8 cellular contexts compared by ENCODE assay signal in genomic region chr1:109620890-109621289, GRCh38. TPM values are rescaled to one million over a fixed set of nuclear protein-coding genes. Genes with fewer than 3 reads are reported as not detected.
A peak's percentile ranks its signal among the peaks of the same experiment; 100 is the strongest.
DNase-seq lines count a peak whose midpoint lies in the region; ATAC-seq and TF ChIP-seq lines count a peak whose summit lies in the region.

No MANE protein-coding gene starts in this region.

- H3K27me3 ChIP-seq in CD4-positive, alpha-beta T cell (ENCODE audit: control insufficient read depth, insufficient read depth, low read length) = no peaks in the 10 kb centered on the region
- H3K27me3 ChIP-seq in duodenal mucosa (ENCODE audit: control insufficient read depth in 1 of 2, insufficient read depth in 2 of 2, low read length in 2 of 2) = no peaks in the 10 kb centered on the region
- no peaks in the 10 kb centered on the region for H3K27me3 ChIP-seq in lower lobe of right lung (ENCODE audit: low read depth)

- no peak for TF ChIP-seq CTCF in CD4-positive, alpha-beta T cell (IDR thresholded peaks at IDR 0.05)
- TF ChIP-seq CTCF in lower lobe of right lung (IDR thresholded peaks at IDR 0.05) = no peak

- H3K36me3 ChIP-seq in duodenal mucosa (ENCODE audit: control insufficient read depth in 1 of 2, insufficient read depth in 2 of 2, low read length in 2 of 2) = peaks cover 0 to 7% of the 10 kb centered on the region in 2 donors
- no peaks in the 10 kb centered on the region for H3K36me3 ChIP-seq in lower lobe of right lung

- H3K4me1 Mint-ChIP-seq in CD4-positive, alpha-beta T cell (ENCODE audit: low read depth) = peaks cover 82% of the 10 kb centered on the region
- H3K4me1 Mint-ChIP-seq in activated CD4-positive, alpha-beta memory T cell treated with anti-CD3 and anti-CD28 coated beads, Interleukin-2, amount 10 ng/mL, durations not matched to agents 7 days and 5 days = peaks cover 77% of the 10 kb centered on the region

- peaks cover 6% of the 10 kb centered on the region for H3K36me3 Mint-ChIP-seq in CD4-positive, alpha-beta T cell (ENCODE audit: low read depth)
- peaks cover 7% of the 10 kb centered on the region for H3K36me3 Mint-ChIP-seq in activated CD4-positive, alpha-beta memory T cell treated with anti-CD3 and anti-CD28 coated beads, Interleukin-2, amount 10 ng/mL, durations not matched to agents 7 days and 5 days (ENCODE audit: low read depth)

- H3K9ac ChIP-seq in duodenal mucosa (ENCODE audit: low read depth in 1 of 2, low read length in 2 of 2) = peak overlapping the region; percentile 70 to 79

- peak; percentile 91 to 98 (median 96) for DNase-seq in CD4-positive, alpha-beta T cell
- DNase-seq in HK-2 (ENCODE audit: unreplicated experiment) (peak; percentile 94), NCI-H82 (lab: John Stamatoyannopoulos, UW) (peak; percentile 95), lower lobe of right lung (peak; percentile 97)
- peak; percentile 97 for DNase-seq in activated CD4-positive, alpha-beta memory T cell treated with anti-CD3 and anti-CD28 coated beads, Interleukin-2, amount 10 ng/mL, durations not matched to agents 7 days and 5 days
- DNase-seq in stimulated activated CD4-positive, alpha-beta T cell treated with anti-CD3 and anti-CD28 coated beads, Interleukin-4, amount 100 ng/mL, for 48 hours (ENCODE audit: low read depth in 2 of 2) = peak; percentile 97

- peak overlapping the region; percentile 85 for H3K27ac ChIP-seq in CD4-positive, alpha-beta T cell (ENCODE audit: low read depth, low read length)
- no peak overlapping the region for H3K27ac ChIP-seq in duodenal mucosa (ENCODE audit: low read depth, low read length)
- H3K27ac ChIP-seq in lower lobe of right lung = peak overlapping the region; percentile 87

- H3K4me3 ChIP-seq in duodenal mucosa (ENCODE audit: low read depth in 1 of 2, low read length in 2 of 2) (peak overlapping the region; percentile 89 to 98), lower lobe of right lung (peak overlapping the region; percentile 85)

- peak overlapping the region; percentile 99 for H3K4me3 Mint-ChIP-seq in CD4-positive, alpha-beta T cell
- H3K4me3 Mint-ChIP-seq in activated CD4-positive, alpha-beta memory T cell treated with anti-CD3 and anti-CD28 coated beads, Interleukin-2, amount 10 ng/mL, durations not matched to agents 7 days and 5 days = peak overlapping the region; percentile 97

- ATAC-seq in CD4-positive, alpha-beta T cell (ENCODE audit: poor library complexity) = peak; percentile 86
- ATAC-seq in GM19463 (IDR thresholded peaks at IDR 0.05; ENCODE audit: unreplicated experiment) (peak; percentile 82), lower lobe of right lung (peak; percentile 86 to 87)

- POLR2A ChIA-PET in CD4-positive, alpha-beta T cell (lab: Charles Lee) = interaction anchor here (1.2 to 2.9 kb wide), 5 partner anchors 12 to 195 kb away, joined by 4 to 52 read pairs (median 7); partner anchors contain the start of gene GNAI3
- POLR2A ChIA-PET in activated CD4-positive, alpha-beta memory T cell treated with anti-CD3 and anti-CD28 coated beads, Interleukin-2, amount 10 ng/mL, durations not matched to agents 7 days and 5 days (lab: Charles Lee) = interaction anchor here (1.1 to 8.5 kb wide), 8 partner anchors 9 to 288 kb away, joined by 3 to 106 read pairs (median 9); partner anchors contain the start of genes GNAI3 and PSMA5

- H3K9me3 Mint-ChIP-seq in CD4-positive, alpha-beta T cell = no peaks in the 10 kb centered on the region
- no peaks in the 10 kb centered on the region for H3K9me3 Mint-ChIP-seq in activated CD4-positive, alpha-beta memory T cell treated with anti-CD3 and anti-CD28 coated beads, Interleukin-2, amount 10 ng/mL, durations not matched to agents 7 days and 5 days

- intact Hi-C loops in CD4-positive, alpha-beta T cell (cut with DNase I, micrococcal nuclease) = loop anchor here (1.0 to 10.0 kb wide), 7 partner anchors 73 to 406 kb away; partner anchors contain the start of genes ATXN7L2 (in 1 of the 2), CYB561D1 (in 1 of the 2), GNAI3 (in 1 of the 2) and PSMA5 (in 1 of the 2)
- intact Hi-C loops in lower lobe of right lung (cut with DNase I) = no loop called here

- peak overlapping the region; percentile 89 for H3K27ac Mint-ChIP-seq in CD4-positive, alpha-beta T cell
- peak overlapping the region; percentile 93 for H3K27ac Mint-ChIP-seq in activated CD4-positive, alpha-beta memory T cell treated with anti-CD3 and anti-CD28 coated beads, Interleukin-2, amount 10 ng/mL, durations not matched to agents 7 days and 5 days

- H3K4me1 ChIP-seq in duodenal mucosa (ENCODE audit: control insufficient read depth in 1 of 2, insufficient read depth in 2 of 2, low read length in 2 of 2) (peaks cover 60 to 64% of the 10 kb centered on the region in 2 donors), lower lobe of right lung (peaks cover 68% of the 10 kb centered on the region)

- CTCF ChIA-PET in CD4-positive, alpha-beta T cell (lab: Charles Lee) = interaction anchor here (1.1 to 2.4 kb wide), 3 partner anchors 19 to 364 kb away, joined by 4 to 10 read pairs (median 5); partner anchors contain the start of gene AHCYL1
- CTCF ChIA-PET in activated CD4-positive, alpha-beta memory T cell treated with anti-CD3 and anti-CD28 coated beads, Interleukin-2, amount 10 ng/mL, durations not matched to agents 7 days and 5 days (lab: Charles Lee) = interaction anchor here (1.0 to 3.1 kb wide), 9 partner anchors 10 to 364 kb away, joined by 3 to 17 read pairs (median 5); partner anchors contain the start of genes AHCYL1 and GNAI3

- no peaks in the 10 kb centered on the region for H3K9me3 ChIP-seq in CD4-positive, alpha-beta T cell (ENCODE audit: control insufficient read depth, low read length)
- H3K9me3 ChIP-seq in duodenal mucosa (ENCODE audit: control insufficient read depth in 1 of 2, low read length in 2 of 2) (no peaks in the 10 kb centered on the region), lower lobe of right lung (no peaks in the 10 kb centered on the region)

- no peaks in the 10 kb centered on the region for H3K27me3 Mint-ChIP-seq in CD4-positive, alpha-beta T cell
- no peaks in the 10 kb centered on the region for H3K27me3 Mint-ChIP-seq in activated CD4-positive, alpha-beta memory T cell treated with anti-CD3 and anti-CD28 coated beads, Interleukin-2, amount 10 ng/mL, durations not matched to agents 7 days and 5 days

RNA-seq across cellular contexts. Expression of gene AMPD2, which starts 1.3 kb away (rescaled TPM):
- 100 to 1,000 TPM; 170 to 191 TPM for total RNA-seq in CD4-positive, alpha-beta T cell
- total RNA-seq in activated CD4-positive, alpha-beta memory T cell treated with anti-CD3 and anti-CD28 coated beads, Interleukin-2, amount 10 ng/mL, durations not matched to agents 7 days and 5 days = 100 to 1,000 TPM; 110 to 122 TPM
- total RNA-seq in lower lobe of right lung = 55.9 TPM

RNA-seq across cellular contexts. Expression of gene GNAT2, which starts 1.5 kb away (rescaled TPM):
- total RNA-seq in CD4-positive, alpha-beta T cell = not detected
- not detected for total RNA-seq in activated CD4-positive, alpha-beta memory T cell treated with anti-CD3 and anti-CD28 coated beads, Interleukin-2, amount 10 ng/mL, durations not matched to agents 7 days and 5 days
- total RNA-seq in lower lobe of right lung = not detected

RNA-seq across cellular contexts. Expression of gene GSTM4, which starts 35.0 kb away (rescaled TPM):
- total RNA-seq in CD4-positive, alpha-beta T cell = 10 to 100 TPM; 17.7 to 20.7 TPM
- 10 to 100 TPM; 10.4 to 14.3 TPM for total RNA-seq in activated CD4-positive, alpha-beta memory T cell treated with anti-CD3 and anti-CD28 coated beads, Interleukin-2, amount 10 ng/mL, durations not matched to agents 7 days and 5 days
- 15.7 TPM for total RNA-seq in lower lobe of right lung

RNA-seq across cellular contexts. Expression of gene GSTM2, which starts 47.0 kb away (rescaled TPM):
- 100 to 1,000 TPM; 106 to 107 TPM for total RNA-seq in CD4-positive, alpha-beta T cell
- total RNA-seq in activated CD4-positive, alpha-beta memory T cell treated with anti-CD3 and anti-CD28 coated beads, Interleukin-2, amount 10 ng/mL, durations not matched to agents 7 days and 5 days = 10 to 100 TPM; 15.9 to 17.6 TPM
- total RNA-seq in lower lobe of right lung = 35.7 TPM
